In genomic region chr3:16395229-16395628, GRCh38 we compare ENCODE assay signal across 3 cellular contexts.
TF ChIP-seq lines count a peak whose summit lies in the region.

No MANE protein-coding gene starts in this region.

TF ChIP-seq in SK-N-SH, 30 proteins besides CTCF, POLR2A, EP300 and RAD21 (continued from another document):
- TF ChIP-seq, protein P1, sequence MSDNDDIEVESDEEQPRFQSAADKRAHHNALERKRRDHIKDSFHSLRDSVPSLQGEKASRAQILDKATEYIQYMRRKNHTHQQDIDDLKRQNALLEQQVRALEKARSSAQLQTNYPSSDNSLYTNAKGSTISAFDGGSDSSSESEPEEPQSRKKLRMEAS (IDR thresholded peaks at IDR 0.05; ENCODE audit: low read depth), result 0 out of 2 replicates have a peak, but pooled peaks have one; percentile 27

TF ChIP-seq in K562, 482 proteins besides CTCF, POLR2A, EP300 and RAD21 (continued from another document):
- no peak for TF ChIP-seq TRIM25 (IDR thresholded peaks at IDR 0.05; ENCODE audit: borderline replicate concordance)
- no peak for TF ChIP-seq ZBTB2 (IDR thresholded peaks at IDR 0.05)
- TF ChIP-seq MEIS2 (IDR thresholded peaks at IDR 0.05; ENCODE audit: partially characterized antibody), result peak; percentile 5
- TF ChIP-seq TEAD4 (IDR thresholded peaks at IDR 0.05; ENCODE audit: low read length), result 0 out of 2 replicates have a peak, but pooled peaks have one; percentile 26
- TF ChIP-seq TEAD4 (CRISPR knock-in tag; IDR thresholded peaks at IDR 0.05; ENCODE audit: borderline replicate concordance), result no peak
- TF ChIP-seq, protein P2, sequence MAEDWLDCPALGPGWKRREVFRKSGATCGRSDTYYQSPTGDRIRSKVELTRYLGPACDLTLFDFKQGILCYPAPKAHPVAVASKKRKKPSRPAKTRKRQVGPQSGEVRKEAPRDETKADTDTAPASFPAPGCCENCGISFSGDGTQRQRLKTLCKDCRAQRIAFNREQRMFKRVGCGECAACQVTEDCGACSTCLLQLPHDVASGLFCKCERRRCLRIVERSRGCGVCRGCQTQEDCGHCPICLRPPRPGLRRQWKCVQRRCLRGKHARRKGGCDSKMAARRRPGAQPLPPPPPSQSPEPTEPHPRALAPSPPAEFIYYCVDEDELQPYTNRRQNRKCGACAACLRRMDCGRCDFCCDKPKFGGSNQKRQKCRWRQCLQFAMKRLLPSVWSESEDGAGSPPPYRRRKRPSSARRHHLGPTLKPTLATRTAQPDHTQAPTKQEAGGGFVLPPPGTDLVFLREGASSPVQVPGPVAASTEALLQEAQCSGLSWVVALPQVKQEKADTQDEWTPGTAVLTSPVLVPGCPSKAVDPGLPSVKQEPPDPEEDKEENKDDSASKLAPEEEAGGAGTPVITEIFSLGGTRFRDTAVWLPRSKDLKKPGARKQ (CRISPR knock-in tag; IDR thresholded peaks at IDR 0.05), result no peak
- TF ChIP-seq ZNF384 (IDR thresholded peaks at IDR 0.05; ENCODE audit: low read depth, low read length), result peak; percentile 89; the same call in 1 of the 2 replicates

TF ChIP-seq in WTC11, 78 proteins besides CTCF, POLR2A, EP300 and RAD21:
- TF ChIP-seq, protein P3, sequence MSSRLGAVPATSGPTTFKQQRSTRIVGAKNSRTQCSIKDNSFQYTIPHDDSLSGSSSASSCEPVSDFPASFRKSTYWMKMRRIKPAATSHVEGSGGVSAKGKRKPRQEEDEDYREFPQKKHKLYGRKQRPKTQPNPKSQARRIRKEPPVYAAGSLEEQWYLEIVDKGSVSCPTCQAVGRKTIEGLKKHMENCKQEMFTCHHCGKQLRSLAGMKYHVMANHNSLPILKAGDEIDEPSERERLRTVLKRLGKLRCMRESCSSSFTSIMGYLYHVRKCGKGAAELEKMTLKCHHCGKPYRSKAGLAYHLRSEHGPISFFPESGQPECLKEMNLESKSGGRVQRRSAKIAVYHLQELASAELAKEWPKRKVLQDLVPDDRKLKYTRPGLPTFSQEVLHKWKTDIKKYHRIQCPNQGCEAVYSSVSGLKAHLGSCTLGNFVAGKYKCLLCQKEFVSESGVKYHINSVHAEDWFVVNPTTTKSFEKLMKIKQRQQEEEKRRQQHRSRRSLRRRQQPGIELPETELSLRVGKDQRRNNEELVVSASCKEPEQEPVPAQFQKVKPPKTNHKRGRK (CRISPR knock-in tag; IDR thresholded peaks at IDR 0.05; ENCODE audit: borderline replicate concordance), result no peak
- no peak for TF ChIP-seq AR (CRISPR knock-in tag; IDR thresholded peaks at IDR 0.05)
- TF ChIP-seq, protein P4, sequence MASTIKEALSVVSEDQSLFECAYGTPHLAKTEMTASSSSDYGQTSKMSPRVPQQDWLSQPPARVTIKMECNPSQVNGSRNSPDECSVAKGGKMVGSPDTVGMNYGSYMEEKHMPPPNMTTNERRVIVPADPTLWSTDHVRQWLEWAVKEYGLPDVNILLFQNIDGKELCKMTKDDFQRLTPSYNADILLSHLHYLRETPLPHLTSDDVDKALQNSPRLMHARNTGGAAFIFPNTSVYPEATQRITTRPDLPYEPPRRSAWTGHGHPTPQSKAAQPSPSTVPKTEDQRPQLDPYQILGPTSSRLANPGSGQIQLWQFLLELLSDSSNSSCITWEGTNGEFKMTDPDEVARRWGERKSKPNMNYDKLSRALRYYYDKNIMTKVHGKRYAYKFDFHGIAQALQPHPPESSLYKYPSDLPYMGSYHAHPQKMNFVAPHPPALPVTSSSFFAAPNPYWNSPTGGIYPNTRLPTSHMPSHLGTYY (CRISPR knock-in tag; IDR thresholded peaks at IDR 0.05), result no peak
- TF ChIP-seq, protein P5, sequence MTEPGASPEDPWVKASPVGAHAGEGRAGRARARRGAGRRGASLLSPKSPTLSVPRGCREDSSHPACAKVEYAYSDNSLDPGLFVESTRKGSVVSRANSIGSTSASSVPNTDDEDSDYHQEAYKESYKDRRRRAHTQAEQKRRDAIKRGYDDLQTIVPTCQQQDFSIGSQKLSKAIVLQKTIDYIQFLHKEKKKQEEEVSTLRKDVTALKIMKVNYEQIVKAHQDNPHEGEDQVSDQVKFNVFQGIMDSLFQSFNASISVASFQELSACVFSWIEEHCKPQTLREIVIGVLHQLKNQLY (CRISPR knock-in tag; IDR thresholded peaks at IDR 0.05), result no peak
- no peak for TF ChIP-seq ZNF423 (CRISPR knock-in tag; IDR thresholded peaks at IDR 0.05)
- no peak for TF ChIP-seq PREB (CRISPR knock-in tag; IDR thresholded peaks at IDR 0.05; ENCODE audit: borderline replicate concordance)
- no peak for TF ChIP-seq ARID4B (CRISPR knock-in tag; IDR thresholded peaks at IDR 0.05; ENCODE audit: borderline replicate concordance)
- TF ChIP-seq NFE2L1 (CRISPR knock-in tag; IDR thresholded peaks at IDR 0.05), result no peak
TF ChIP-seq in WTC11: peak in this region for 0.
